Comparison of ENCODE assay signal across 1 cellular context in genomic region chr17:40484285-40484972, GRCh38.
TF ChIP-seq lines count a peak whose summit lies in the region.

No MANE protein-coding gene starts in this region.

TF ChIP-seq in H1, 55 proteins besides CTCF, POLR2A, EP300 and RAD21:
- TF ChIP-seq PHF8 (conservative IDR thresholded peaks at IDR 0.05; ENCODE audit: low read depth, low read length) (no peak), FOSL1 (IDR thresholded peaks at IDR 0.05; ENCODE audit: insufficient read depth, low read depth, low read length) (no peak), RFX5 (IDR thresholded peaks at IDR 0.05; ENCODE audit: borderline replicate concordance, low read depth, low read length) (no peak), EGR1 (IDR thresholded peaks at IDR 0.05; ENCODE audit: borderline replicate concordance, low read depth, low read length) (no peak), BCL11A (IDR thresholded peaks at IDR 0.05; ENCODE audit: low read depth in 2 of 2, low read length in 2 of 2) (no peak), ASH2L (IDR thresholded peaks at IDR 0.05; ENCODE audit: low read length) (no peak), RXRA (IDR thresholded peaks at IDR 0.05; ENCODE audit: insufficient read depth, low read depth, low read length) (no peak), YY1 (IDR thresholded peaks at IDR 0.05; ENCODE audit: low read depth, low read length) (no peak), MAX (IDR thresholded peaks at IDR 0.05) (no peak), HDAC6 (IDR thresholded peaks at IDR 0.05; ENCODE audit: low read depth, low read length) (no peak), EZH2 (IDR thresholded peaks at IDR 0.05; ENCODE audit: low read depth, low read length, severe bottlenecking) (no peak), KDM4A (IDR thresholded peaks at IDR 0.05; ENCODE audit: low read depth, low read length, severe bottlenecking) (no peak), CHD2 (IDR thresholded peaks at IDR 0.05; ENCODE audit: low read length) (no peak), SIRT6 (IDR thresholded peaks at IDR 0.05; ENCODE audit: low read length) (no peak)
